Comparison of ENCODE assay signal across 32 cellular contexts in genomic region chr10:124143721-124144120, GRCh38. TPM values are rescaled to one million over a fixed set of nuclear protein-coding genes. Genes with fewer than 3 reads are reported as not detected.
"Had no signal": no experiment of that assay in that cellular context is flagged by ENCODE, and none has a peak within 500 bp of the region (broad histone marks: within the 10 kb centered on the region; RNA-seq: fewer than 3 reads in every experiment).

No MANE protein-coding gene starts in this region.

- H3K4me3 Mint-ChIP-seq: activated CD4-positive, alpha-beta memory T cell treated with anti-CD3 and anti-CD28 coated beads, Interleukin-2, amount 10 ng/mL, durations not matched to agents 7 days and 5 days; activated CD8-positive, alpha-beta memory T cell treated with anti-CD3 and anti-CD28 coated beads, Interleukin-2, amount 10 ng/mL, durations not matched to agents 7 days and 5 days; activated naive CD4-positive, alpha-beta T cell treated with anti-CD3 and anti-CD28 coated beads for 36 hours; activated T-cell treated with anti-CD3 and anti-CD28 coated beads, Interleukin-2, amount 50 U/mL, for 72 hours had no signal

- H3K4me1 ChIP-seq: SJCRH30 had no signal

- H3K36me3 Mint-ChIP-seq: activated CD8-positive, alpha-beta memory T cell treated with anti-CD3 and anti-CD28 coated beads, Interleukin-2, amount 10 ng/mL, durations not matched to agents 7 days and 5 days; activated naive CD4-positive, alpha-beta T cell treated with anti-CD3 and anti-CD28 coated beads, Interleukin-2, amount 50 U/mL, for 72 hours had no signal

- ATAC-seq: activated CD8-positive, alpha-beta memory T cell treated with anti-CD3 and anti-CD28 coated beads, Interleukin-2, amount 10 ng/mL, durations not matched to agents 7 days and 5 days; activated naive CD4-positive, alpha-beta T cell treated with anti-CD3 and anti-CD28 coated beads, Interleukin-2, amount 50 U/mL, for 72 hours; activated T-cell treated with anti-CD3 and anti-CD28 coated beads, Interleukin-2, amount 50 U/mL, for 72 hours; body of pancreas had no signal

- H3K27ac ChIP-seq: SJCRH30, SK-N-MC, WERI-Rb-1 had no signal

- H3K9me3 ChIP-seq: adrenal gland, body of pancreas, SJCRH30 had no signal

- H3K9me3 Mint-ChIP-seq: activated CD4-positive, alpha-beta memory T cell treated with anti-CD3 and anti-CD28 coated beads, Interleukin-2, amount 10 ng/mL, durations not matched to agents 7 days and 5 days; activated naive CD4-positive, alpha-beta T cell treated with anti-CD3 and anti-CD28 coated beads for 36 hours; activated naive CD4-positive, alpha-beta T cell treated with anti-CD3 and anti-CD28 coated beads, Interleukin-2, amount 50 U/mL, for 72 hours; activated T-cell treated with anti-CD3 and anti-CD28 coated beads, Interleukin-2, amount 50 U/mL, for 72 hours; activated T-helper 2 cell treated with anti-CD3 and anti-CD28 coated beads, Interferon-gamma antibody, Interleukin-2, Interleukin-4, amounts not matched to agents 10 μg/mL and 5 μg/mL and 100 μg/mL, durations not matched to agents 14 hours and 24 hours and 36 hours had no signal

- DNase-seq: activated CD4-positive, alpha-beta memory T cell treated with anti-CD3 and anti-CD28 coated beads, Interleukin-2, amount 10 ng/mL, durations not matched to agents 7 days and 5 days; activated CD4-positive, alpha-beta T cell treated with anti-CD3 and anti-CD28 coated beads for 1 hour; activated CD4-positive, alpha-beta T cell treated with anti-CD3 and anti-CD28 coated beads for 48 hours; activated CD4-positive, CD25-positive, alpha-beta regulatory T cell; activated CD8-positive, alpha-beta memory T cell treated with anti-CD3 and anti-CD28 coated beads for 24 hours; activated CD8-positive, alpha-beta memory T cell treated with anti-CD3 and anti-CD28 coated beads, Interleukin-2, amount 10 ng/mL, durations not matched to agents 7 days and 5 days; activated CD8-positive, alpha-beta memory T cell treated with anti-CD3 and anti-CD28 coated beads, Interleukin-2, amount 50 U/mL, for 48 hours; activated gamma-delta T cell; activated naive CD4-positive, alpha-beta T cell treated with anti-CD3 and anti-CD28 coated beads for 36 hours; activated T-cell treated with anti-CD3 and anti-CD28 coated beads, Interleukin-2, amount 50 U/mL, for 1 hour; activated T-cell treated with anti-CD3 and anti-CD28 coated beads, Interleukin-2, amount 50 U/mL, for 72 hours; adrenal gland; body of pancreas; NCI-H1105 treated with DMSO at 0.1 percent for 48 hours; NCI-H1436; NCI-H1694; NCI-H1930; NCI-H2081 treated with DMSO at 0.1 percent for 48 hours; NCI-H226; NCI-H446 treated with DMSO at 0.1 percent for 48 hours; NCI-H524; NK-92 treated with Interleukin-12 subunit alpha and Interleukin-12 subunit beta, amount 100 ng/mL, for 24 hours; OCI-M1; SHP77; SJCRH30; T1000; WERI-Rb-1 had no signal

- H3K27me3 ChIP-seq: adrenal gland, body of pancreas, breast epithelium, SJCRH30 had no signal

- H3K27ac Mint-ChIP-seq: activated CD4-positive, alpha-beta memory T cell treated with anti-CD3 and anti-CD28 coated beads, Interleukin-2, amount 10 ng/mL, durations not matched to agents 7 days and 5 days; activated CD8-positive, alpha-beta memory T cell treated with anti-CD3 and anti-CD28 coated beads, Interleukin-2, amount 10 ng/mL, durations not matched to agents 7 days and 5 days; activated naive CD4-positive, alpha-beta T cell treated with anti-CD3 and anti-CD28 coated beads for 36 hours; activated naive CD4-positive, alpha-beta T cell treated with anti-CD3 and anti-CD28 coated beads, Interleukin-2, amount 50 U/mL, for 72 hours; activated T-cell treated with anti-CD3 and anti-CD28 coated beads, Interleukin-2, amount 50 U/mL, for 72 hours; activated T-helper 2 cell treated with anti-CD3 and anti-CD28 coated beads, Interferon-gamma antibody, Interleukin-2, Interleukin-4, amounts not matched to agents 10 μg/mL and 5 μg/mL and 100 μg/mL, durations not matched to agents 14 hours and 24 hours and 36 hours had no signal

- H3K36me3 ChIP-seq: adrenal gland, breast epithelium, SJCRH30, WERI-Rb-1 had no signal

- H3K4me3 ChIP-seq: adrenal gland, body of pancreas, SJCRH30, SK-N-MC had no signal

- H3K4me1 Mint-ChIP-seq: activated CD8-positive, alpha-beta memory T cell treated with anti-CD3 and anti-CD28 coated beads, Interleukin-2, amount 10 ng/mL, durations not matched to agents 7 days and 5 days had no signal

RNA-seq across cellular contexts. Expression of gene CHST15, which starts 50.3 kb away (rescaled TPM):
- total RNA-seq: activated T-helper 2 cell treated with anti-CD3 and anti-CD28 coated beads, Interferon-gamma antibody, Interleukin-2, Interleukin-4, amounts not matched to agents 10 μg/mL and 5 μg/mL and 100 μg/mL, durations not matched to agents 14 hours and 24 hours and 36 hours; T-helper 2 cell treated with Interferon-gamma antibody and Interleukin-4, amounts not matched to agents 100 ng/mL and 5 ng/mL, for 36 hours had no signal
